14 cellular contexts compared by ENCODE assay signal in the genomic region with DNA sequence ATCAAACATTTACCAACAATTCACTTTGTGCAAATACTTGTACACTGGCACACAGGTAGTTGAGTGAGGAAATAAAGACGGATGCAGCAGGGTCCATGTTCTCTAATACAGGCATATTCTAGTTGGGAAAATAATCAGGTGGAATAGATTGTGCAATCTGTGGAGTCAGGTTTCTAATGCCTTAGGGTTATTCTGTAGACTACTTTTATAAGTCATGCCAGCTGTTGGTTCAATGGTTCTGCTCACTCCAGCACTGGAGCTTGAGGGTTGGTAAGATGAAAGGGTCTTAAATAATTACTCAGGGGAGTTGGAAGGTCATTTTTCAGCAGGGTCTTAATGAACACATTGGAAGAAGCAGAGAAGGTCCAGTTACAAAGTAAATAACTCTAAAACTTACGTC.
DNase-seq lines count a peak whose midpoint lies in the region.
"Had no signal": no experiment of that assay in that cellular context is flagged by ENCODE, and none has a peak within 500 bp of the region (broad histone marks: within the 10 kb centered on the region; RNA-seq: fewer than 3 reads in every experiment).

No MANE protein-coding gene starts in this region.

- DNase-seq in DMS153 (lab: John Stamatoyannopoulos, UW) (peak; percentile 6), DMS153 treated with DMSO at 0.1 percent for 48 hours (lab: John Stamatoyannopoulos, UW; ENCODE audit: unreplicated experiment) (no peak), NCI-H2107 treated with DMSO at 0.1 percent for 48 hours (lab: John Stamatoyannopoulos, UW; ENCODE audit: unreplicated experiment) (peak; percentile 62), NCI-H748 treated with DMSO at 0.1 percent for 48 hours (lab: John Stamatoyannopoulos, UW) (peak; percentile 6), left kidney (ENCODE audit: low read depth, low spot score) (peak; percentile 65)
- DNase-seq in effector CD4-positive, alpha-beta T cell = no peak
- no peak for DNase-seq in stimulated activated naive CD4-positive, alpha-beta T cell (lab: John Stamatoyannopoulos, UW)
- no peak for DNase-seq in activated CD4-positive, alpha-beta T cell treated with anti-CD3 and anti-CD28 coated beads for 48 hours
- DNase-seq: 8988T, DMS79 treated with DMSO at 0.1 percent for 48 hours, Karpas-422, NCI-H1417, NCI-H1930, PC-3 had no signal

Comparison
In these comparisons a context has a peak if more than half of its experiments do, and no peak if none do; other contexts are left out.
1. DNase-seq: peak in DMS153 (single experiment), NCI-H2107 treated with DMSO at 0.1 percent for 48 hours (single experiment), NCI-H748 treated with DMSO at 0.1 percent for 48 hours (single experiment) and left kidney (single experiment); none in DMS153 treated with DMSO at 0.1 percent for 48 hours (single experiment), effector CD4-positive, alpha-beta T cell (single experiment), stimulated activated naive CD4-positive, alpha-beta T cell (0 of 6) and activated CD4-positive, alpha-beta T cell treated with anti-CD3 and anti-CD28 coated beads for 48 hours (single experiment).